ENCODE assay signal across 8 cellular contexts in genomic region chr3:165206454-165207266, GRCh38. TPM values are rescaled to one million over a fixed set of nuclear protein-coding genes. Genes with fewer than 3 reads are reported as not detected.
DNase-seq lines count a peak whose midpoint lies in the region; ATAC-seq and TF ChIP-seq lines count a peak whose summit lies in the region.

No MANE protein-coding gene starts in this region.

- H3K4me3 ChIP-seq in RWPE2 (ENCODE audit: severe bottlenecking) (peak overlapping the region; percentile 17), breast epithelium (peak overlapping the region; percentile 27 to 41 (median 29))

- H3K4me3 Mint-ChIP-seq in natural killer cell: no peak overlapping the region
- H3K4me3 Mint-ChIP-seq in natural killer cell treated with Interleukin-12 subunit alpha and Interleukin-12 subunit beta and Interleukin-15 and Interleukin-18, amount 100 ng/mL, for 72 hours: no peak overlapping the region

- no peaks in the 10 kb centered on the region for H3K27me3 Mint-ChIP-seq in natural killer cell (ENCODE audit: low read depth in 2 of 2)
- no peaks in the 10 kb centered on the region for H3K27me3 Mint-ChIP-seq in natural killer cell treated with Interleukin-12 subunit alpha and Interleukin-12 subunit beta and Interleukin-15 and Interleukin-18, amount 100 ng/mL, for 72 hours

- peaks cover 3 to 4% of the 10 kb centered on the region in 2 donors for H3K9me3 Mint-ChIP-seq in natural killer cell
- H3K9me3 Mint-ChIP-seq in natural killer cell treated with Interleukin-12 subunit alpha and Interleukin-12 subunit beta and Interleukin-15 and Interleukin-18, amount 100 ng/mL, for 72 hours: peaks cover 5% of the 10 kb centered on the region

- H3K27ac Mint-ChIP-seq in natural killer cell: no peak overlapping the region
- no peak overlapping the region for H3K27ac Mint-ChIP-seq in natural killer cell treated with Interleukin-12 subunit alpha and Interleukin-12 subunit beta and Interleukin-15 and Interleukin-18, amount 100 ng/mL, for 72 hours

- no peaks in the 10 kb centered on the region for H3K36me3 Mint-ChIP-seq in natural killer cell
- H3K36me3 Mint-ChIP-seq in natural killer cell treated with Interleukin-12 subunit alpha and Interleukin-12 subunit beta and Interleukin-15 and Interleukin-18, amount 100 ng/mL, for 72 hours: no peaks in the 10 kb centered on the region

- DNase-seq in natural killer cell (no peak), M059J (ENCODE audit: low read depth) (peak; percentile 78), RWPE2 (ENCODE audit: low spot score) (no peak), breast epithelium (ENCODE audit: low spot score in 2 of 2) (peak; percentile 28 to 63), islet precursor cell (peak; percentile 88)
- DNase-seq in natural killer cell treated with Interleukin-12 subunit alpha and Interleukin-12 subunit beta and Interleukin-15 and Interleukin-18, amount 100 ng/mL, for 72 hours (ENCODE audit: low spot score): no peak
- DNase-seq in stimulated activated CD4-positive, alpha-beta T cell treated with anti-CD3 and anti-CD28 coated beads, Interleukin-12 subunit alpha, Interleukin-12 subunit beta, amount 100 ng/mL, for 48 hours (ENCODE audit: low read depth in 2 of 3, low spot score in 1 of 3): peak; percentile 6 to 18 (median 8)

- TF ChIP-seq POLR2A in breast epithelium (IDR thresholded peaks at IDR 0.05): no peak

- intact Hi-C loops in natural killer cell (cut with micrococcal nuclease): no loop called here
- intact Hi-C loops in breast epithelium (cut with DNase I; ENCODE audit: low total_unique reads): loop anchor here (5.0 kb wide), 1 partner anchor 141 kb away; no protein-coding TSS in a partner anchor

- no peaks in the 10 kb centered on the region for H3K9me3 ChIP-seq in RWPE2 (ENCODE audit: severe bottlenecking)
- H3K9me3 ChIP-seq in breast epithelium: no peaks in the 10 kb centered on the region

- H3K27ac ChIP-seq in RWPE2 (ENCODE audit: poor library complexity, severe bottlenecking) (no peak overlapping the region), breast epithelium (no peak overlapping the region)

- peak in 1 of 3 donors; percentile 44 for ATAC-seq in natural killer cell
- no peak for ATAC-seq in natural killer cell treated with Interleukin-12 subunit alpha and Interleukin-12 subunit beta and Interleukin-15 and Interleukin-18, amount 100 ng/mL, for 72 hours
- ATAC-seq in HG02571 (IDR thresholded peaks at IDR 0.05; ENCODE audit: unreplicated experiment): peak; percentile 97
- ATAC-seq in RWPE2 (ENCODE audit: low read depth): peak; percentile 96

- H3K4me1 ChIP-seq in RWPE2 (ENCODE audit: insufficient read depth, poor library complexity, severe bottlenecking): no peaks in the 10 kb centered on the region
- no peaks in the 10 kb centered on the region for H3K4me1 ChIP-seq in breast epithelium

- TF ChIP-seq CTCF in natural killer cell (IDR thresholded peaks at IDR 0.05): peak; percentile 25
- TF ChIP-seq CTCF in RWPE2 (IDR thresholded peaks at IDR 0.05; ENCODE audit: poor library complexity, severe bottlenecking): peak; percentile 96
- TF ChIP-seq CTCF in breast epithelium (IDR thresholded peaks at IDR 0.05): peak in 2 of 3 donors; percentile 46 to 63

- H3K36me3 ChIP-seq in RWPE2 (ENCODE audit: low read depth): no peaks in the 10 kb centered on the region
- H3K36me3 ChIP-seq in breast epithelium: no peaks in the 10 kb centered on the region

- H3K4me1 Mint-ChIP-seq in natural killer cell: no peaks in the 10 kb centered on the region
- no peaks in the 10 kb centered on the region for H3K4me1 Mint-ChIP-seq in natural killer cell treated with Interleukin-12 subunit alpha and Interleukin-12 subunit beta and Interleukin-15 and Interleukin-18, amount 100 ng/mL, for 72 hours (ENCODE audit: low read depth in 2 of 2)

- H3K27me3 ChIP-seq in RWPE2 (ENCODE audit: insufficient read depth, poor library complexity, severe bottlenecking): peaks cover 5% of the 10 kb centered on the region
- H3K27me3 ChIP-seq in breast epithelium: peaks cover 0 to 11% of the 10 kb centered on the region in 2 donors

RNA-seq across cellular contexts. Expression of gene SLITRK3, which starts 10.5 kb away (rescaled TPM):
- not detected for total RNA-seq in natural killer cell
- not detected for total RNA-seq in natural killer cell treated with Interleukin-12 subunit alpha and Interleukin-12 subunit beta and Interleukin-15 and Interleukin-18, amount 100 ng/mL, for 72 hours
- total RNA-seq in M059J (2014; rRNA removed; shearing (Covaris generic)): not detected in 2 replicates
- under 1 TPM in 2 of 3 donors, not detected in 1; 0.33 to 0.59 TPM for total RNA-seq in breast epithelium

Comparison
In these comparisons a context has a peak if more than half of its experiments do, and no peak if none do; other contexts are left out.
1. ATAC-seq: peak in HG02571 (single experiment) and RWPE2 (single experiment); none in natural killer cell treated with Interleukin-12 subunit alpha and Interleukin-12 subunit beta and Interleukin-15 and Interleukin-18, amount 100 ng/mL, for 72 hours (0 of 2).
2. DNase-seq: peak in M059J (single experiment), breast epithelium (2 of 2), islet precursor cell (single experiment) and stimulated activated CD4-positive, alpha-beta T cell treated with anti-CD3 and anti-CD28 coated beads, Interleukin-12 subunit alpha, Interleukin-12 subunit beta, amount 100 ng/mL, for 48 hours (3 of 3); none in natural killer cell (single experiment), natural killer cell treated with Interleukin-12 subunit alpha and Interleukin-12 subunit beta and Interleukin-15 and Interleukin-18, amount 100 ng/mL, for 72 hours (single experiment) and RWPE2 (single experiment).
3. CTCF ChIP-seq: peak in every context shown above with its lines; median percentile 96 in RWPE2; 54 in breast epithelium; 25 in natural killer cell.